ENCODE assay signal across 5 cellular contexts in genomic region chr17:38099262-38099661, GRCh38. TPM values are rescaled to one million over a fixed set of nuclear protein-coding genes. Genes with fewer than 3 reads are reported as not detected.
"Had no signal": no experiment of that assay in that cellular context is flagged by ENCODE, and none has a peak within 500 bp of the region (broad histone marks: within the 10 kb centered on the region; RNA-seq: fewer than 3 reads in every experiment).

No MANE protein-coding gene starts in this region.

RNA-seq across cellular contexts. Expression of gene TBC1D3E, which starts 28.5 kb away (rescaled TPM):
- total RNA-seq: GM23338, H1, H9, HT-29, IMR-90 had no signal
- polyA plus RNA-seq: GM23338, H1, IMR-90 had no signal

RNA-seq across cellular contexts. Expression of gene TBC1D3C, which starts 30.8 kb away (rescaled TPM):
- total RNA-seq: GM23338, H1, H9, HT-29, IMR-90 had no signal
- polyA plus RNA-seq: GM23338, IMR-90 had no signal
